Comparison of ENCODE assay signal across 9 cellular contexts in genomic region chr4:3045500-3045850, GRCh38. TPM values are rescaled to one million over a fixed set of nuclear protein-coding genes. Genes with fewer than 3 reads are reported as not detected.
DNase-seq lines count a peak whose midpoint lies in the region; ATAC-seq and TF ChIP-seq lines count a peak whose summit lies in the region.
"Had no signal": no experiment of that assay in that cellular context is flagged by ENCODE, and none has a peak within 500 bp of the region (broad histone marks: within the 10 kb centered on the region; RNA-seq: fewer than 3 reads in every experiment).

No MANE protein-coding gene starts in this region.

- intact Hi-C loops in ascending aorta (cut with DNase I) = no loop called here

- H4K20me1 ChIP-seq in DND-41 (ENCODE audit: insufficient read depth, low read length) = no peaks in the 10 kb centered on the region

- no peaks in the 10 kb centered on the region for H3K36me3 ChIP-seq in DND-41 (ENCODE audit: insufficient read depth, low read length)
- no peaks in the 10 kb centered on the region for H3K36me3 ChIP-seq in ascending aorta
- no peaks in the 10 kb centered on the region for H3K36me3 ChIP-seq in neutrophil
- H3K36me3 ChIP-seq: thoracic aorta had no signal

- H3K4me3 ChIP-seq in DND-41 (ENCODE audit: low read depth in 1 of 2, low read length in 2 of 2) (no peak overlapping the region), ascending aorta (no peak overlapping the region), neutrophil (ENCODE audit: low read depth in 1 of 2, low read length in 1 of 2) (peak overlapping the region in 1 of 2 experiments; percentile 34)
- H3K4me3 ChIP-seq: thoracic aorta had no signal

- H3K4me2 ChIP-seq in DND-41 (ENCODE audit: insufficient read depth, low read length) = no peak overlapping the region

- H3K9me3 ChIP-seq in DND-41 (ENCODE audit: insufficient read depth, low read length, severe bottlenecking) = no peaks in the 10 kb centered on the region
- no peaks in the 10 kb centered on the region for H3K9me3 ChIP-seq in ascending aorta
- no peaks in the 10 kb centered on the region for H3K9me3 ChIP-seq in neutrophil
- H3K9me3 ChIP-seq: thoracic aorta had no signal

- H3K27ac ChIP-seq in DND-41 (ENCODE audit: low read length) (no peak overlapping the region), ascending aorta (no peak overlapping the region), neutrophil (peak overlapping the region; percentile 83)
- H3K27ac ChIP-seq: thoracic aorta had no signal

- H3K9ac ChIP-seq in DND-41 (ENCODE audit: low read depth, low read length) = no peak overlapping the region

- peaks cover 18% of the 10 kb centered on the region for H3K27me3 ChIP-seq in DND-41 (ENCODE audit: insufficient read depth, low read length, poor library complexity)
- no peaks in the 10 kb centered on the region for H3K27me3 ChIP-seq in ascending aorta
- no peaks in the 10 kb centered on the region for H3K27me3 ChIP-seq in neutrophil

- H3K79me2 ChIP-seq in DND-41 (ENCODE audit: insufficient read depth, low read length) = no peaks in the 10 kb centered on the region

- no peak overlapping the region for H2AFZ ChIP-seq in DND-41 (ENCODE audit: low read depth, low read length)

- ATAC-seq in DND-41 (ENCODE audit: insufficient read depth, low read depth) (peak; percentile 66), GM19452 (IDR thresholded peaks at IDR 0.05; ENCODE audit: unreplicated experiment) (no peak)

- no peaks in the 10 kb centered on the region; the same call in 1 of the 2 replicates for H3K4me1 ChIP-seq in DND-41 (ENCODE audit: insufficient read depth, low read length)
- H3K4me1 ChIP-seq in ascending aorta = peaks cover 3% of the 10 kb centered on the region in 2 donors
- peaks cover 44 to 63% of the 10 kb centered on the region in 2 experiments for H3K4me1 ChIP-seq in neutrophil (ENCODE audit: control insufficient read depth in 1 of 2, insufficient read depth in 1 of 2, low read depth in 1 of 2, low read length in 1 of 2)

- DNase-seq in DND-41 = peak; percentile 55
- DNase-seq in T-helper 2 cell = peak in 4 of 5 experiments; percentile 25 to 96 (median 72)
- peak; percentile 66 to 85 for DNase-seq in ascending aorta (ENCODE audit: low spot score in 2 of 2)
- DNase-seq in NCI-H2227 treated with DMSO at 0.1 percent for 48 hours (lab: John Stamatoyannopoulos, UW) = no peak
- no peak for DNase-seq in NCI-H526 treated with DMSO at 0.1 percent for 48 hours (lab: John Stamatoyannopoulos, UW)
- no peak for DNase-seq in AML-193 (lab: John Stamatoyannopoulos, UW)

- TF ChIP-seq CTCF in DND-41 (IDR thresholded peaks at IDR 0.05; ENCODE audit: borderline replicate concordance, extremely low read depth, low read length, poor library complexity, severe bottlenecking) (no peak), ascending aorta (IDR thresholded peaks at IDR 0.05) (no peak), neutrophil (IDR thresholded peaks at IDR 0.05) (peak; percentile 85)

RNA-seq across cellular contexts. Expression of gene HTT-AS, which starts 28.9 kb away (rescaled TPM):
- not detected for total RNA-seq in ascending aorta
- total RNA-seq: thoracic aorta had no signal

RNA-seq across cellular contexts. Expression of gene HTT, which starts 29.0 kb away (rescaled TPM):
- 23.7 TPM for total RNA-seq in ascending aorta

Comparison
In these comparisons a context has a peak if more than half of its experiments do, and no peak if none do; other contexts are left out.
1. DNase-seq: peak in DND-41 (single experiment), T-helper 2 cell (4 of 5) and ascending aorta (2 of 2); none in NCI-H2227 treated with DMSO at 0.1 percent for 48 hours (single experiment), NCI-H526 treated with DMSO at 0.1 percent for 48 hours (single experiment) and AML-193 (0 of 2).